In genomic region chr6:30981942-30982772, GRCh38 we compare ENCODE assay signal across 10 cellular contexts. TPM values are rescaled to one million over a fixed set of nuclear protein-coding genes. Genes with fewer than 3 reads are reported as not detected.
A peak's percentile ranks its signal among the peaks of the same experiment; 100 is the strongest.
DNase-seq lines count a peak whose midpoint lies in the region; TF ChIP-seq lines count a peak whose summit lies in the region.
"Had no signal": no experiment of that assay in that cellular context is flagged by ENCODE, and none has a peak within 500 bp of the region (broad histone marks: within the 10 kb centered on the region; RNA-seq: fewer than 3 reads in every experiment).

No MANE protein-coding gene starts in this region.

- DNase-seq in BE2C (no peak), MG63 (peak; percentile 60), epithelial cell of prostate (ENCODE audit: low read depth, low spot score) (peak; percentile 33), SIG-M5 treated with dmso at 0.1 percent for 504 hours (lab: John Stamatoyannopoulos, UW; ENCODE audit: unreplicated experiment) (no peak), NCI-H1694 treated with DMSO at 0.1 percent for 48 hours (lab: John Stamatoyannopoulos, UW) (no peak), DMS79 treated with DMSO at 0.1 percent for 48 hours (lab: John Stamatoyannopoulos, UW) (no peak)
- DNase-seq in activated CD4-positive, alpha-beta T cell treated with anti-CD3 and anti-CD28 coated beads, Interleukin-2, amount 10 ng/mL, durations not matched to agents 7 days and 5 days, result no peak
- DNase-seq: NCI-H1417 treated with DMSO at 0.1 percent for 48 hours had no signal

- no peaks in the 10 kb centered on the region for H3K36me3 ChIP-seq in BE2C
- H3K36me3 ChIP-seq in MG63, result no peaks in the 10 kb centered on the region
- no peaks in the 10 kb centered on the region for H3K36me3 ChIP-seq in mesodermal cell (ENCODE audit: control insufficient read depth, insufficient read depth, low read length)

- no peak overlapping the region for H3K27ac Mint-ChIP-seq in activated CD4-positive, alpha-beta T cell treated with anti-CD3 and anti-CD28 coated beads, Interleukin-2, amount 10 ng/mL, durations not matched to agents 7 days and 5 days

- peaks cover 3% of the 10 kb centered on the region; the same call in 1 of the 2 replicates for H3K9me3 ChIP-seq in BE2C
- H3K9me3 ChIP-seq in MG63, result no peaks in the 10 kb centered on the region
- H3K9me3 ChIP-seq in mesodermal cell (ENCODE audit: control insufficient read depth, low read length), result no peaks in the 10 kb centered on the region

- H3K4me1 ChIP-seq in BE2C, result no peaks in the 10 kb centered on the region
- H3K4me1 ChIP-seq in mesodermal cell (ENCODE audit: control insufficient read depth, insufficient read depth, low read length, poor library complexity, severe bottlenecking), result no peaks in the 10 kb centered on the region

- H3K9me3 Mint-ChIP-seq in activated CD4-positive, alpha-beta T cell treated with anti-CD3 and anti-CD28 coated beads, Interleukin-2, amount 10 ng/mL, durations not matched to agents 7 days and 5 days, result no peaks in the 10 kb centered on the region

- peak; percentile 21; the same call in 1 of the 2 replicates for TF ChIP-seq CTCF in BE2C (IDR thresholded peaks at IDR 0.05; ENCODE audit: low read depth, low read length)

- no peak overlapping the region for H3K4me3 Mint-ChIP-seq in activated CD4-positive, alpha-beta T cell treated with anti-CD3 and anti-CD28 coated beads, Interleukin-2, amount 10 ng/mL, durations not matched to agents 7 days and 5 days

- CTCF ChIA-PET in activated CD4-positive, alpha-beta T cell treated with anti-CD3 and anti-CD28 coated beads, Interleukin-2, amount 10 ng/mL, durations not matched to agents 7 days and 5 days (lab: Charles Lee), result interaction anchor here (1.3 to 1.6 kb wide), 2 partner anchors 9 to 15 kb away, joined by 3 read pairs; no protein-coding TSS in a partner anchor

- H3K27ac ChIP-seq in epithelial cell of prostate (peak overlapping the region; percentile 14), mesodermal cell (ENCODE audit: low read depth, low read length, severe bottlenecking) (peak overlapping the region; percentile 36)

- H3K27me3 ChIP-seq in BE2C (peaks cover 41% of the 10 kb centered on the region), MG63 (no peaks in the 10 kb centered on the region)

- H3K36me3 Mint-ChIP-seq in activated CD4-positive, alpha-beta T cell treated with anti-CD3 and anti-CD28 coated beads, Interleukin-2, amount 10 ng/mL, durations not matched to agents 7 days and 5 days (ENCODE audit: low read depth), result no peaks in the 10 kb centered on the region
- H3K36me3 Mint-ChIP-seq: brain had no signal

- no peaks in the 10 kb centered on the region for H3K4me1 Mint-ChIP-seq in activated CD4-positive, alpha-beta T cell treated with anti-CD3 and anti-CD28 coated beads, Interleukin-2, amount 10 ng/mL, durations not matched to agents 7 days and 5 days

- POLR2A ChIA-PET in activated CD4-positive, alpha-beta T cell treated with anti-CD3 and anti-CD28 coated beads, Interleukin-2, amount 10 ng/mL, durations not matched to agents 7 days and 5 days (lab: Charles Lee), result no interaction called here

- peaks cover 28% of the 10 kb centered on the region for H3K27me3 Mint-ChIP-seq in activated CD4-positive, alpha-beta T cell treated with anti-CD3 and anti-CD28 coated beads, Interleukin-2, amount 10 ng/mL, durations not matched to agents 7 days and 5 days
- H3K27me3 Mint-ChIP-seq: brain had no signal

- 32 to 56% methylated on average over 8 to 12 of the region's 13 CpGs for WGBS in mesodermal cell (ENCODE audit: insufficient coverage in 2 of 2), 2 experiments

- H3K4me3 ChIP-seq in BE2C (ENCODE audit: low read depth, low read length) (no peak overlapping the region), MG63 (peak overlapping the region; percentile 38), mesodermal cell (ENCODE audit: extremely low read depth, insufficient read depth, low read length, poor library complexity, severe bottlenecking) (no peak overlapping the region)

RNA-seq across cellular contexts. Expression of gene MUC21, which starts 1.4 kb away (rescaled TPM):
- not detected for polyA plus RNA-seq in BE2C (2012; ENCODE audit: insufficient read depth, insufficient read length, low read depth)
- total RNA-seq in MG63 (2014; rRNA removed; shearing (Covaris generic); ENCODE audit: low replicate concordance), result not detected in 2 replicates
- polyA plus RNA-seq in mesodermal cell (2013, experiment 1 of 2), result not detected
- not detected for polyA plus RNA-seq in mesodermal cell (2013, experiment 2 of 2)
- total RNA-seq in activated CD4-positive, alpha-beta T cell treated with anti-CD3 and anti-CD28 coated beads, Interleukin-2, amount 10 ng/mL, durations not matched to agents 7 days and 5 days, result not detected

RNA-seq across cellular contexts. Expression of gene MUC22, which starts 28.1 kb away (rescaled TPM):
- polyA plus RNA-seq in BE2C (2012; ENCODE audit: insufficient read depth, insufficient read length, low read depth), result not detected
- total RNA-seq in MG63 (2014; rRNA removed; shearing (Covaris generic); ENCODE audit: low replicate concordance), result not detected in 2 replicates
- not detected for polyA plus RNA-seq in mesodermal cell (2013, experiment 1 of 2)
- not detected for polyA plus RNA-seq in mesodermal cell (2013, experiment 2 of 2)
- not detected for total RNA-seq in activated CD4-positive, alpha-beta T cell treated with anti-CD3 and anti-CD28 coated beads, Interleukin-2, amount 10 ng/mL, durations not matched to agents 7 days and 5 days

RNA-seq across cellular contexts. Expression of gene MUCL3, which starts 41.4 kb away (rescaled TPM):
- not detected for polyA plus RNA-seq in BE2C (2012; ENCODE audit: insufficient read depth, insufficient read length, low read depth)
- total RNA-seq in MG63 (2014; rRNA removed; shearing (Covaris generic); ENCODE audit: low replicate concordance), result not detected in 2 replicates
- not detected for polyA plus RNA-seq in mesodermal cell (2013, experiment 1 of 2)
- polyA plus RNA-seq in mesodermal cell (2013, experiment 2 of 2), result not detected
- not detected for total RNA-seq in activated CD4-positive, alpha-beta T cell treated with anti-CD3 and anti-CD28 coated beads, Interleukin-2, amount 10 ng/mL, durations not matched to agents 7 days and 5 days

RNA-seq across cellular contexts. Expression of gene SFTA2, which starts 50.2 kb away (rescaled TPM):
- polyA plus RNA-seq in BE2C (2012; ENCODE audit: insufficient read depth, insufficient read length, low read depth), result not detected
- total RNA-seq in MG63 (2014; rRNA removed; shearing (Covaris generic); ENCODE audit: low replicate concordance), result not detected in 2 replicates
- not detected for polyA plus RNA-seq in mesodermal cell (2013, experiment 1 of 2)
- polyA plus RNA-seq in mesodermal cell (2013, experiment 2 of 2), result not detected
- not detected for total RNA-seq in activated CD4-positive, alpha-beta T cell treated with anti-CD3 and anti-CD28 coated beads, Interleukin-2, amount 10 ng/mL, durations not matched to agents 7 days and 5 days

Comparison
In these comparisons a context has a peak if more than half of its experiments do, and no peak if none do; other contexts are left out.
1. DNase-seq: peak in MG63 (single experiment) and epithelial cell of prostate (single experiment); none in BE2C (single experiment), SIG-M5 treated with dmso at 0.1 percent for 504 hours (single experiment), NCI-H1694 treated with DMSO at 0.1 percent for 48 hours (single experiment), DMS79 treated with DMSO at 0.1 percent for 48 hours (single experiment) and activated CD4-positive, alpha-beta T cell treated with anti-CD3 and anti-CD28 coated beads, Interleukin-2, amount 10 ng/mL, durations not matched to agents 7 days and 5 days (single experiment).